ENCODE assay signal across 21 cellular contexts in the genomic region with DNA sequence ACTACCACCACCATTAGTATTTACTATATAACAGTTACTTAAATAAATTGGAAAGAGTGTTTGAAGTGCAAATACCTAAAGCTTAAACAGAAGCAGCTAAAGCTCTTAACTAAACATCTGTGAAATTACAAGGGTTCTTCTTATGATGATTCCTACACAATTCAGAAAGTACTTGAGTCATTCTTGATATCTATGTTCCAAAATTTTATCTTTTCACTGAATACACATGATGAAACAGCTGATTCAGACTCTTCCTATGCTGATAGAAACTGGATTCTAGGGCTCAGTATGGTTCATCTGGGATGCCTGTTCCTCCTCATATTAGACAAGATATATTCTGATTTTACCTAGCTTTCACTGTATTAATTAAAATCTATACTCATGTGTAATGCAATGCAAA. TPM values are rescaled to one million over a fixed set of nuclear protein-coding genes. Genes with fewer than 3 reads are reported as not detected.
A peak's percentile ranks its signal among the peaks of the same experiment; 100 is the strongest.
DNase-seq lines count a peak whose midpoint lies in the region; ATAC-seq, FAIRE-seq and TF ChIP-seq lines count a peak whose summit lies in the region.
"Had no signal": no experiment of that assay in that cellular context is flagged by ENCODE, and none has a peak within 500 bp of the region (broad histone marks: within the 10 kb centered on the region; RNA-seq: fewer than 3 reads in every experiment).

No MANE protein-coding gene starts in this region.

- H3K9ac ChIP-seq in IMR-90 (ENCODE audit: low read depth, low read length) (no peak overlapping the region), K562 (ENCODE audit: insufficient read depth in 1 of 2, low read depth in 2 of 2, low read length in 2 of 2) (no peak overlapping the region)

- no peak overlapping the region for H2BK120ac ChIP-seq in IMR-90 (ENCODE audit: low read depth, low read length)

- 0 out of 2 replicates have a peak overlapping the region, but pooled peaks have one; percentile 6 for H3K27ac ChIP-seq in ACC112 (ENCODE audit: low read depth, low read length)
- H3K27ac ChIP-seq in IMR-90 (ENCODE audit: insufficient read depth, low read length) = no peak overlapping the region
- no peak overlapping the region for H3K27ac ChIP-seq in K562 (ENCODE audit: extremely low read depth, low read depth, low read length)
- no peak overlapping the region for H3K27ac ChIP-seq in PC-9

- H3K79me1 ChIP-seq in IMR-90 (ENCODE audit: low read depth in 1 of 2, low read length in 2 of 2) = no peaks in the 10 kb centered on the region

- H2AFZ ChIP-seq in ACC112 (ENCODE audit: low read length, unreplicated experiment) (no peak overlapping the region), IMR-90 (replicated peaks; ENCODE audit: low read length, poor library complexity) (no peak overlapping the region), K562 (ENCODE audit: low read depth, low read length) (no peak overlapping the region), PC-9 (no peak overlapping the region)

- H2BK5ac ChIP-seq in IMR-90 (ENCODE audit: low read depth, low read length, poor library complexity, severe bottlenecking) = no peak overlapping the region

- POLR2A ChIA-PET in IMR-90 (lab: Charles Lee; ENCODE audit: unreplicated experiment) = interaction anchor here (0.5 kb wide), 1 partner anchor 60 kb away, joined by 7 read pairs; no protein-coding TSS in a partner anchor
- POLR2A ChIA-PET in K562 (lab: Yijun Ruan, JAX) = interaction anchor here (0.6 to 1.5 kb wide), 4 partner anchors 9 to 310 kb away, joined by 3 read pairs; partner anchors contain the start of gene AREG
- POLR2A ChIA-PET in PC-9 (lab: Charles Lee; ENCODE audit: unreplicated experiment) = no interaction called here

- H3K18ac ChIP-seq in IMR-90 (ENCODE audit: low read depth, low read length) = no peak overlapping the region

- BruUV-seq in IMR-90 (replicated peaks; lab: Mats Ljungman, UMichigan) (no TSS peak), K562 (replicated peaks; lab: Mats Ljungman, UMichigan) (no TSS peak), PC-9 (replicated peaks; lab: Mats Ljungman, UMichigan) (no TSS peak)

- peaks cover 8% of the 10 kb centered on the region; the same call in 1 of the 2 replicates for H3K36me3 ChIP-seq in ACC112 (ENCODE audit: insufficient read depth, low read length)
- no peaks in the 10 kb centered on the region; the same call in 1 of the 2 replicates for H3K36me3 ChIP-seq in IMR-90 (ENCODE audit: control insufficient read depth, insufficient read depth, low read length)
- H3K36me3 ChIP-seq in K562 (ENCODE audit: control insufficient read depth, insufficient read depth, low read length) = peaks cover 48% of the 10 kb centered on the region; the same call in 2 of the 3 replicates
- peaks cover 4% of the 10 kb centered on the region for H3K36me3 ChIP-seq in PC-9 (ENCODE audit: low read depth)
- H3K36me3 ChIP-seq: MG63 had no signal

- H3K9me1 ChIP-seq in IMR-90 (ENCODE audit: insufficient read depth, low read length) (no peaks in the 10 kb centered on the region), K562 (ENCODE audit: control insufficient read depth, insufficient read depth, low read length) (no peaks in the 10 kb centered on the region)

- intact Hi-C loops in IMR-90 (cut with micrococcal nuclease) (no loop called here), K562 (cut with micrococcal nuclease) (loop anchor here (5.0 to 10.0 kb wide), 2 partner anchors 154 to 191 kb away; no protein-coding TSS in a partner anchor), PC-9 (cut with micrococcal nuclease; ENCODE audit: unreplicated experiment) (loop anchor here (10.0 kb wide), 1 partner anchor 416 kb away; the partner anchor contains the start of gene BTC)

- TF ChIP-seq EP300 in K562 (IDR thresholded peaks at IDR 0.05; ENCODE audit: low read length) = peak; percentile 30; the same call in 1 of the 2 replicates

- TF ChIP-seq CTCF in IMR-90 (conservative IDR thresholded peaks at IDR 0.05; ENCODE audit: low read depth, low read length) (no peak), K562 (IDR thresholded peaks at IDR 0.05 in 2 of 3, conservative IDR thresholded peaks at IDR 0.05 in 1 of 3; ENCODE audit: insufficient read depth in 2 of 3, low read depth in 1 of 3, low read length in 3 of 3) (no peak), fibroblast of villous mesenchyme (IDR thresholded peaks at IDR 0.05; ENCODE audit: insufficient read depth, low read depth, low read length) (no peak), PC-9 (conservative IDR thresholded peaks at IDR 0.05) (no peak)

- H4K20me1 ChIP-seq in IMR-90 (ENCODE audit: insufficient read depth, low read length) (no peaks in the 10 kb centered on the region), K562 (replicated peaks; ENCODE audit: control insufficient read depth, insufficient read depth, low read length) (no peaks in the 10 kb centered on the region), PC-9 (ENCODE audit: insufficient read depth) (no peaks in the 10 kb centered on the region)

- no peak overlapping the region for H3K4me2 ChIP-seq in IMR-90 (ENCODE audit: low read depth, low read length)
- no peak overlapping the region for H3K4me2 ChIP-seq in K562 (ENCODE audit: insufficient read depth, low read length)
- H3K4me2 ChIP-seq in PC-9 = no peak overlapping the region

- dilution Hi-C loops in IMR-90 (cut with HindIII; ENCODE audit: low sequenced_read_pairs, unreplicated experiment) = no loop called here

- TF ChIP-seq RAD21 in IMR-90 (IDR thresholded peaks at IDR 0.05; ENCODE audit: low read length) (no peak), K562 (CRISPR knock-in tag; conservative IDR thresholded peaks at IDR 0.05 in 1 of 2, IDR thresholded peaks at IDR 0.05 in 1 of 2) (no peak)

- no peak overlapping the region for H2AK9ac ChIP-seq in IMR-90 (replicated peaks; ENCODE audit: low read depth, low read length, poor library complexity)

- no peak overlapping the region for H2AK5ac ChIP-seq in IMR-90 (ENCODE audit: low read depth, low read length)

- no peak overlapping the region for H3K56ac ChIP-seq in IMR-90 (ENCODE audit: extremely low read depth, insufficient read depth, low read length)

- no peak overlapping the region for H3K14ac ChIP-seq in IMR-90 (replicated peaks; ENCODE audit: low read depth, low read length)

- no peak overlapping the region for H2BK20ac ChIP-seq in IMR-90 (ENCODE audit: low read depth, low read length)

- H3F3A ChIP-seq in PC-9 (ENCODE audit: insufficient read depth, low read depth) = peaks cover 29% of the 10 kb centered on the region

- TF ChIP-seq POLR2A in IMR-90 (IDR thresholded peaks at IDR 0.05; ENCODE audit: low read depth, low read length) (no peak), K562 (conservative IDR thresholded peaks at IDR 0.05) (no peak)

- H3K23ac ChIP-seq in IMR-90 (ENCODE audit: low read depth, low read length) = no peak overlapping the region

- ATAC-seq in IMR-90 (ENCODE audit: low read depth) = no peak
- no peak for ATAC-seq in K562

- FAIRE-seq in K562 (lab: Jason Lieb, UNC) = no peak
- no peak for FAIRE-seq in RCC 7860 (lab: Jason Lieb, UNC)
- FAIRE-seq: D721Med had no signal

- H3K79me2 ChIP-seq in ACC112 (ENCODE audit: control insufficient read depth, insufficient read depth, low read length, unreplicated experiment) = no peaks in the 10 kb centered on the region
- H3K79me2 ChIP-seq in K562 (ENCODE audit: control insufficient read depth, insufficient read depth, low read length) = peaks cover 31% of the 10 kb centered on the region; the same call in 2 of the 3 replicates
- H3K79me2 ChIP-seq in PC-9 (ENCODE audit: low read depth) = 0 out of 2 replicates have a peak, but pooled peaks cover 18% of the 10 kb centered on the region

- H3K9me3 ChIP-seq in IMR-90 (ENCODE audit: control insufficient read depth, insufficient read depth, low read length) (no peaks in the 10 kb centered on the region), K562 (replicated peaks; ENCODE audit: control insufficient read depth, insufficient read depth, low read depth, low read length) (no peaks in the 10 kb centered on the region; the same call in 1 of the 2 replicates), PC-9 (ENCODE audit: insufficient read depth, low read depth) (peaks cover 11% of the 10 kb centered on the region; the same call in 1 of the 2 replicates)

- H4K5ac ChIP-seq in IMR-90 (ENCODE audit: low read depth, low read length) = no peak overlapping the region

- H3K27me3 ChIP-seq in ACC112 (ENCODE audit: insufficient read depth, low read length) = no peaks in the 10 kb centered on the region
- no peaks in the 10 kb centered on the region for H3K27me3 ChIP-seq in IMR-90 (ENCODE audit: control insufficient read depth, insufficient read depth, low read length)
- H3K27me3 ChIP-seq in K562 (ENCODE audit: control insufficient read depth in 2 of 2, insufficient read depth in 2 of 2, low read length in 2 of 2) = no peaks in the 10 kb centered on the region
- no peaks in the 10 kb centered on the region for H3K27me3 ChIP-seq in PC-9 (ENCODE audit: insufficient read depth, low read depth)
- H3K27me3 ChIP-seq: MG63 had no signal

- in situ Hi-C loops in IMR-90 (cut with MboI; ENCODE audit: low sequenced_read_pairs) (loop anchor here (5.0 kb wide), 1 partner anchor 154 kb away; no protein-coding TSS in a partner anchor), K562 (cut with MboI) (loop anchor here (5.0 to 10.0 kb wide), 2 partner anchors 156 to 294 kb away; no protein-coding TSS in a partner anchor)

- no peak overlapping the region for H3K4ac ChIP-seq in IMR-90 (ENCODE audit: low read depth, low read length)

- peak; percentile 35 for DNase-seq in IMR-90
- DNase-seq in K562 (ENCODE audit: extremely low read depth in 1 of 4, low spot score in 3 of 4) = no peak
- peak; percentile 67 for DNase-seq in fibroblast of villous mesenchyme (ENCODE audit: low read depth)
- DNase-seq in PC-9 = no peak
- DNase-seq in RCC 7860 (ENCODE audit: low spot score) = no peak
- no peak for DNase-seq in stimulated activated CD4-positive, alpha-beta T cell treated with anti-CD3 and anti-CD28 coated beads, Interleukin-4, amount 100 ng/mL, for 24 hours
- DNase-seq in activated CD4-positive, alpha-beta T cell treated with anti-CD3 and anti-CD28 coated beads for 48 hours = no peak
- DNase-seq: EL, GF-D8, GOT3, HCEC 1CT, Kasumi-1, MG63, NCI-H1417, NCI-H1694 treated with DMSO at 0.1 percent for 48 hours, NCI-H446, NCI-H526 had no signal

- CTCF ChIA-PET in IMR-90 (lab: Yijun Ruan, JAX) = interaction anchor here (1.0 to 3.3 kb wide), 5 partner anchors 59 to 283 kb away, joined by 3 to 34 read pairs (median 6); partner anchors contain the start of gene AREG
- CTCF ChIA-PET in K562 (lab: Yijun Ruan, JAX; ENCODE audit: low intra/inter-chr PET ratio) = interaction anchor here (1.1 to 2.7 kb wide), 2 partner anchors 154 to 244 kb away, joined by 3 to 11 read pairs; no protein-coding TSS in a partner anchor
- CTCF ChIA-PET in PC-9 (lab: Charles Lee) = interaction anchor here (1.3 kb wide), 1 partner anchor 69 kb away, joined by 3 read pairs; no protein-coding TSS in a partner anchor

- H4K91ac ChIP-seq in IMR-90 (ENCODE audit: insufficient read depth, low read depth, low read length) = no peak overlapping the region

- H2BK15ac ChIP-seq in IMR-90 (ENCODE audit: low read depth, low read length) = no peak overlapping the region

- H3K9me2 ChIP-seq in PC-9 (ENCODE audit: insufficient read depth) = no peaks in the 10 kb centered on the region

- no peak overlapping the region for H4K8ac ChIP-seq in IMR-90 (ENCODE audit: low read depth in 2 of 2, low read length in 2 of 2)

- H3K4me1 ChIP-seq in ACC112 (ENCODE audit: control insufficient read depth, insufficient read depth, low read length, unreplicated experiment) (peaks cover 45% of the 10 kb centered on the region), IMR-90 (ENCODE audit: control insufficient read depth, insufficient read depth, low read length) (no peaks in the 10 kb centered on the region), K562 (replicated peaks in 1 of 2; ENCODE audit: control insufficient read depth in 2 of 2, insufficient read depth in 2 of 2, low read length in 2 of 2) (peaks cover 5 to 29% of the 10 kb centered on the region in 2 experiments; a peak in 3 of 5 replicates), PC-9 (replicated peaks; ENCODE audit: insufficient read depth) (peaks cover 33% of the 10 kb centered on the region)

- H3K4me3 ChIP-seq in ACC112 (ENCODE audit: low read depth, low read length) (no peak overlapping the region), IMR-90 (ENCODE audit: insufficient read depth, low read depth, low read length) (no peak overlapping the region), K562 (no peak overlapping the region), fibroblast of villous mesenchyme (ENCODE audit: low read depth, low read length) (no peak overlapping the region), PC-9 (no peak overlapping the region)
- H3K4me3 ChIP-seq: MG63 had no signal

RNA-seq across cellular contexts. Expression of gene EREG, which starts 13.6 kb away (rescaled TPM):
- total RNA-seq in IMR-90 (2012; rRNA removed) = 0.36 and 1.1 TPM in 2 replicates
- polyA plus RNA-seq in IMR-90 (2012; rRNA removed) = 0.14 and 0.26 TPM in 2 replicates
- polyA plus RNA-seq in IMR-90 (2012; cell fraction: cytosol; rRNA removed) = 0.07 and 0.21 TPM in 2 replicates
- polyA plus RNA-seq in IMR-90 (2012; cell fraction: nucleus; rRNA removed; ENCODE audit: low replicate concordance) = 0.30 and 1.1 TPM in 2 replicates
- 6.4 and 18.1 TPM in 2 replicates for total RNA-seq in K562 (2011; cell fraction: chromatin; rRNA removed; ENCODE audit: low replicate concordance)
- 3.8 and 5.1 TPM in 2 replicates for total RNA-seq in K562 (2011; cell fraction: nucleolus; rRNA removed)
- total RNA-seq in K562 (2011; cell fraction: nucleoplasm; rRNA removed) = 12.1 and 22.8 TPM in 2 replicates
- total RNA-seq in K562 (2014; rRNA removed) = 2.5 and 3.9 TPM in 2 replicates
- 5.0 and 7.3 TPM in 2 replicates for total RNA-seq in K562 (2014; rRNA removed; fragmentation: Illumina TruSeq; extraction: Trizol)
- 2.4 and 2.6 TPM in 2 replicates for total RNA-seq in K562 (2015; rRNA removed; fragmentation: Illumina TruSeq; extraction: Trizol)
- 2.9 and 4.5 TPM in 2 replicates for total RNA-seq in K562 (2021)
- polyA plus RNA-seq in K562 (2011; rRNA removed) = 2.7 and 7.2 TPM in 2 replicates
- 0.89 and 4.7 TPM in 2 replicates for polyA plus RNA-seq in K562 (2011; cell fraction: cytosol; rRNA removed)
- 2.5 and 7.7 TPM in 2 replicates for polyA plus RNA-seq in K562 (2011; cell fraction: nucleus; rRNA removed)
- polyA plus RNA-seq in K562 (2012) = 1.9 and 2.3 TPM in 2 replicates
- 2.3 and 4.5 TPM in 2 replicates for polyA plus RNA-seq in K562 (2014; fragmentation: Illumina TruSeq; extraction: Trizol)
- 1 to 10 TPM in 1 of 2 experiments, under 1 TPM in 1; 0.97 to 1.2 TPM for polyA plus RNA-seq in K562 (2014; fragmentation: Nextera tagmentation; extraction: Ambion mirVana)
- 1.5 and 3.1 TPM in 2 replicates for polyA plus RNA-seq in K562 (2014; rRNA removed)
- polyA minus RNA-seq in K562 (2011; rRNA and poly(A)+ RNA removed) = 3.3 and 10.0 TPM in 2 replicates
- 1.0 and 3.7 TPM in 2 replicates for polyA minus RNA-seq in K562 (2011; cell fraction: cytosol; rRNA and poly(A)+ RNA removed)
- 5.1 and 13.9 TPM in 2 replicates for polyA minus RNA-seq in K562 (2011; cell fraction: nucleus; rRNA and poly(A)+ RNA removed)
- total RNA-seq in fibroblast of villous mesenchyme = 1.3 and 5.2 TPM in 2 replicates
- total RNA-seq in PC-9 (2021) = 0.46 and 0.58 TPM in 2 replicates
- total RNA-seq: A172, B cell had no signal

Comparison
In these comparisons a context has a peak if more than half of its experiments do, and no peak if none do; other contexts are left out.
1. DNase-seq: peak in IMR-90 (single experiment) and fibroblast of villous mesenchyme (single experiment); none in K562 (0 of 4), PC-9 (0 of 2), RCC 7860 (single experiment), stimulated activated CD4-positive, alpha-beta T cell treated with anti-CD3 and anti-CD28 coated beads, Interleukin-4, amount 100 ng/mL, for 24 hours (single experiment) and activated CD4-positive, alpha-beta T cell treated with anti-CD3 and anti-CD28 coated beads for 48 hours (single experiment).